ENCODE assay signal across 18 cellular contexts in the genomic region with DNA sequence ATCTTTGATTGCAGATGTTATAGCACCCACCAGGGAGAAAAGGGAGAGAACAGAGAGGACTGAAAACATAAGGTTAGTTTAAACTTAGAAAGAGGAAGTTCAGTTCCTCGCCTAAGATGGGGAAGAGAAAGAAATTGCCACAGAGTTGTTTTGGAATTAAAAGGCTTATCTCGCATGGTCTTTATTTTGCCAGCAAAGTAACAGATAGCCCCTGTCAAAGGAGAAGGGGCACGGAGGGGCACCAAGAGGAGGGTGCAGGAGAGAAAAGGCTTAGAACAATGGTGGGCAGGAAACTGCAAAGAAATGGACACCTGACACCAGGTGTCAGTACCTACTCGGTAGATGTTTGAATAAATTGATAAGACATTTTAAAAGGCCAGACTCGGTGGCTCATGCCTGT. TPM values are rescaled to one million over a fixed set of nuclear protein-coding genes. Genes with fewer than 3 reads are reported as not detected.
DNase-seq lines count a peak whose midpoint lies in the region; ATAC-seq and TF ChIP-seq lines count a peak whose summit lies in the region.
"Had no signal": no experiment of that assay in that cellular context is flagged by ENCODE, and none has a peak within 500 bp of the region (broad histone marks: within the 10 kb centered on the region; RNA-seq: fewer than 3 reads in every experiment).

No MANE protein-coding gene starts in this region.

- H3K9me3 Mint-ChIP-seq in stimulated activated naive CD8-positive, alpha-beta T cell treated with anti-CD3 and anti-CD28 coated beads, Interleukin-15, Interleukin-2, amounts not matched to agents 100 ng/mL and 50 ng/mL, for 24 hours: no peaks in the 10 kb centered on the region
- H3K9me3 Mint-ChIP-seq in activated B cell treated with CpG ODN at 0.5 μM for 24 hours: no peaks in the 10 kb centered on the region
- H3K9me3 Mint-ChIP-seq in T-cell: no peaks in the 10 kb centered on the region
- H3K9me3 Mint-ChIP-seq: activated naive CD4-positive, alpha-beta T cell treated with anti-CD3 and anti-CD28 coated beads, Interleukin-2, amount 50 U/mL, for 72 hours had no signal

- no peaks in the 10 kb centered on the region for H3K36me3 Mint-ChIP-seq in stimulated activated naive CD8-positive, alpha-beta T cell treated with anti-CD3 and anti-CD28 coated beads, Interleukin-15, Interleukin-2, amounts not matched to agents 100 ng/mL and 50 ng/mL, for 24 hours (ENCODE audit: low read depth)
- H3K36me3 Mint-ChIP-seq in activated B cell treated with CpG ODN at 0.5 μM for 24 hours (ENCODE audit: low read depth) (no peaks in the 10 kb centered on the region), T-cell (no peaks in the 10 kb centered on the region)
- H3K36me3 Mint-ChIP-seq: activated naive CD4-positive, alpha-beta T cell treated with anti-CD3 and anti-CD28 coated beads, Interleukin-2, amount 50 U/mL, for 72 hours had no signal

- peak overlapping the region; percentile 18 for H3K27ac Mint-ChIP-seq in stimulated activated naive CD8-positive, alpha-beta T cell treated with anti-CD3 and anti-CD28 coated beads, Interleukin-15, Interleukin-2, amounts not matched to agents 100 ng/mL and 50 ng/mL, for 24 hours
- H3K27ac Mint-ChIP-seq in activated B cell treated with CpG ODN at 0.5 μM for 24 hours (peak overlapping the region; percentile 99), T-cell (no peak overlapping the region)
- H3K27ac Mint-ChIP-seq: activated naive CD4-positive, alpha-beta T cell treated with anti-CD3 and anti-CD28 coated beads, Interleukin-2, amount 50 U/mL, for 72 hours had no signal

- peaks cover 32% of the 10 kb centered on the region for H3K27me3 Mint-ChIP-seq in stimulated activated naive CD8-positive, alpha-beta T cell treated with anti-CD3 and anti-CD28 coated beads, Interleukin-15, Interleukin-2, amounts not matched to agents 100 ng/mL and 50 ng/mL, for 24 hours
- no peaks in the 10 kb centered on the region for H3K27me3 Mint-ChIP-seq in activated B cell treated with CpG ODN at 0.5 μM for 24 hours
- H3K27me3 Mint-ChIP-seq in T-cell: peaks cover 17 to 25% of the 10 kb centered on the region in 2 donors

- POLR2A ChIA-PET in activated B cell treated with CpG ODN at 0.5 μM for 24 hours (lab: Charles Lee): interaction anchor here (0.6 to 1.9 kb wide), 6 partner anchors 18 to 138 kb away, joined by 3 to 9 read pairs (median 6); a partner anchor contains a TSS
- POLR2A ChIA-PET in T-cell (lab: Charles Lee): no interaction called here

- TF ChIP-seq CTCF in NB4 (IDR thresholded peaks at IDR 0.05; ENCODE audit: low read depth, low read length): no peak
- TF ChIP-seq CTCF in activated B cell treated with CpG ODN at 0.5 μM for 24 hours (IDR thresholded peaks at IDR 0.05): no peak

- intact Hi-C loops in activated B cell treated with CpG ODN at 0.5 μM for 24 hours (cut with micrococcal nuclease): loop anchor here (1.0 to 10.0 kb wide), 5 partner anchors 18 to 105 kb away; a partner anchor contains a TSS

- peaks cover 13% of the 10 kb centered on the region for H3K4me1 Mint-ChIP-seq in stimulated activated naive CD8-positive, alpha-beta T cell treated with anti-CD3 and anti-CD28 coated beads, Interleukin-15, Interleukin-2, amounts not matched to agents 100 ng/mL and 50 ng/mL, for 24 hours (ENCODE audit: low read depth)
- H3K4me1 Mint-ChIP-seq in activated B cell treated with CpG ODN at 0.5 μM for 24 hours: peaks cover 23% of the 10 kb centered on the region
- H3K4me1 Mint-ChIP-seq in T-cell: peaks cover 1 to 10% (median 8%) of the 10 kb centered on the region in 3 donors

- no peak for ATAC-seq in stimulated activated naive CD8-positive, alpha-beta T cell treated with anti-CD3 and anti-CD28 coated beads, Interleukin-15, Interleukin-2, amounts not matched to agents 100 U/mL and 50 U/mL, for 24 hours
- ATAC-seq in activated B cell treated with CpG ODN at 0.5 μM for 24 hours (ENCODE audit: low read depth) (peak; percentile 78), T-cell (replicated peaks in 1 of 4) (no peak), GM18868 (IDR thresholded peaks at IDR 0.05; ENCODE audit: unreplicated experiment) (no peak), GM19328 (IDR thresholded peaks at IDR 0.05; ENCODE audit: unreplicated experiment) (no peak)
- ATAC-seq: activated naive CD4-positive, alpha-beta T cell treated with anti-CD3 and anti-CD28 coated beads, Interleukin-2, amount 50 U/mL, for 72 hours; pancreas had no signal

- no peak for TF ChIP-seq POLR2A in NB4 (IDR thresholded peaks at IDR 0.05; ENCODE audit: extremely low read depth, insufficient read length)

- no peak for DNase-seq in stimulated activated naive CD8-positive, alpha-beta T cell treated with anti-CD3 and anti-CD28 coated beads, Interleukin-15, Interleukin-2, amounts not matched to agents 100 U/mL and 50 U/mL, for 24 hours
- peak; percentile 66 for DNase-seq in NB4 (ENCODE audit: low read depth)
- DNase-seq in activated B cell treated with CpG ODN at 0.5 μM for 24 hours: peak; percentile 24
- DNase-seq in T-cell: no peak
- DNase-seq in NCI-H2171 treated with DMSO at 0.1 percent for 48 hours (lab: John Stamatoyannopoulos, UW): no peak
- DNase-seq: activated CD4-positive, CD25-positive, alpha-beta regulatory T cell; activated CD8-positive, alpha-beta memory T cell treated with anti-CD3 and anti-CD28 coated beads, Interleukin-2, amount 50 U/mL, for 4 hours; effector memory CD4-positive, alpha-beta T cell; foreskin fibroblast; midbrain; NCI-H1694; NCI-H748 treated with DMSO at 0.1 percent for 48 hours; pancreas had no signal

- CTCF ChIA-PET in activated B cell treated with CpG ODN at 0.5 μM for 24 hours (lab: Charles Lee) (interaction anchor here (0.6 to 2.8 kb wide), 18 partner anchors 11 to 234 kb away, joined by 3 to 34 read pairs (median 4); a partner anchor contains a TSS), T-cell (lab: Charles Lee) (interaction anchor here in 1 of 2 donors (0.6 kb wide), 1 partner anchor 111 kb away, joined by 3 read pairs; no protein-coding TSS in a partner anchor)

- no peak overlapping the region for H3K4me3 ChIP-seq in NB4 (ENCODE audit: low read depth, low read length)
- H3K4me3 ChIP-seq: pancreas, smooth muscle cell had no signal

- H3K4me3 Mint-ChIP-seq in stimulated activated naive CD8-positive, alpha-beta T cell treated with anti-CD3 and anti-CD28 coated beads, Interleukin-15, Interleukin-2, amounts not matched to agents 100 ng/mL and 50 ng/mL, for 24 hours: no peak overlapping the region
- H3K4me3 Mint-ChIP-seq in activated B cell treated with CpG ODN at 0.5 μM for 24 hours (peak overlapping the region; percentile 78), T-cell (no peak overlapping the region)

RNA-seq across cellular contexts. Expression of a gene that starts 17.8 kb away (rescaled TPM):
- total RNA-seq in activated B cell treated with CpG ODN at 0.5 μM for 24 hours: 174 and 190 TPM in 2 replicates
- total RNA-seq in T-cell: 100 to 1,000 TPM; 130 to 152 (median 136) TPM

Comparison
In these comparisons a context has a peak if more than half of its experiments do, and no peak if none do; other contexts are left out.
1. H3K27ac Mint-ChIP-seq: peak in stimulated activated naive CD8-positive, alpha-beta T cell treated with anti-CD3 and anti-CD28 coated beads, Interleukin-15, Interleukin-2, amounts not matched to agents 100 ng/mL and 50 ng/mL, for 24 hours (single experiment) and activated B cell treated with CpG ODN at 0.5 μM for 24 hours (single experiment); none in T-cell (0 of 2).
2. DNase-seq: peak in NB4 (single experiment) and activated B cell treated with CpG ODN at 0.5 μM for 24 hours (single experiment); none in stimulated activated naive CD8-positive, alpha-beta T cell treated with anti-CD3 and anti-CD28 coated beads, Interleukin-15, Interleukin-2, amounts not matched to agents 100 U/mL and 50 U/mL, for 24 hours (single experiment), T-cell (0 of 34) and NCI-H2171 treated with DMSO at 0.1 percent for 48 hours (single experiment).